In the genomic region with DNA sequence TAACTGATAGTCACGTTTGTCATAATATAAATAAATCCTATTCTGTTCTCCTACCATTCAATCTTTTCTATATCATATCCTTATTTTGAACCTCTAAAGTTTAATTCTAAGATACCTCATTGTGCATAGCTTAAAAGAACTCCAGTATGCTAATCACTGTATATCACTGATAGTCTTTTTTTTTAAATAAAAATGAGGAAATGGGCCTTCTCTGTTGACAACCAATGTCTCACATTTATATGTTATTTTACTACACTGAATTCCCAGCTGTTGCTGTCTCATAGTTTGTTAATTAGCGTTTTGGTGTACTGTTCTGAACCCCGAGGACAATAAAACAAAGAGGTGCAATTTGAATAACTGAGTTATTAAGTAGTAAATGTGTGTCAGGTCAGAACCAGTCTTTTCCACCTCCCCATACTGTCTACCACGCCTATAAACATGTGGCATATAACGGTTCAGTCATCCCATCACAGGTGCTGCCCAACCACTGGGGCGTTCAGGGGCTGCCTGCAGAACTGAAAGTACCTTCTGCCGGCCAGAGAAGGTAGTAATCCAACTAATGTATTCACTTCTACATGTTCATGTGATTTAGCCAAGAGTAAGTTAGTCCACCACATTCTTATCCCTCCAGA, we compare ENCODE assay signal across 11 cellular contexts. TPM values are rescaled to one million over a fixed set of nuclear protein-coding genes. Genes with fewer than 3 reads are reported as not detected.
DNase-seq lines count a peak whose midpoint lies in the region; ATAC-seq and TF ChIP-seq lines count a peak whose summit lies in the region.
"Had no signal": no experiment of that assay in that cellular context is flagged by ENCODE, and none has a peak within 500 bp of the region (broad histone marks: within the 10 kb centered on the region; RNA-seq: fewer than 3 reads in every experiment).

No MANE protein-coding gene starts in this region.

- peak overlapping the region; percentile 51 for H3K27ac Mint-ChIP-seq in activated CD8-positive, alpha-beta T cell treated with anti-CD3 and anti-CD28 coated beads for 36 hours

- peaks cover 63% of the 10 kb centered on the region for H3K4me1 Mint-ChIP-seq in activated CD8-positive, alpha-beta T cell treated with anti-CD3 and anti-CD28 coated beads for 36 hours (ENCODE audit: low read depth)

- DNase-seq in activated CD8-positive, alpha-beta T cell treated with anti-CD3 and anti-CD28 coated beads for 36 hours = peak; percentile 42
- no peak for DNase-seq in NCI-H128 (lab: John Stamatoyannopoulos, UW; ENCODE audit: unreplicated experiment)
- DNase-seq in tibial artery = no peak
- no peak for DNase-seq in A673 (ENCODE audit: low spot score)
- no peak for DNase-seq in HCEC 1CT
- DNase-seq: NCI-H345, nucleus accumbens had no signal

- POLR2A ChIA-PET in activated CD8-positive, alpha-beta T cell treated with anti-CD3 and anti-CD28 coated beads for 36 hours (lab: Charles Lee) = no interaction called here
- POLR2A ChIA-PET in A673 (lab: Charles Lee; ENCODE audit: low non-redundant PET) = no interaction called here

- intact Hi-C loops in activated CD8-positive, alpha-beta T cell treated with anti-CD3 and anti-CD28 coated beads for 36 hours (cut with micrococcal nuclease) = no loop called here
- intact Hi-C loops in tibial artery (cut with DNase I; ENCODE audit: low total_unique reads) = no loop called here
- intact Hi-C loops in A673 (cut with micrococcal nuclease; ENCODE audit: unreplicated experiment) = no loop called here

- BruUV-seq in A673 (replicated peaks; lab: Mats Ljungman, UMichigan) = no TSS peak

- peaks cover 9 to 57% (median 32%) of the 10 kb centered on the region in 3 donors for H3K36me3 ChIP-seq in tibial artery
- H3K36me3 ChIP-seq in A673 (ENCODE audit: insufficient read depth, low read length, poor library complexity, severe bottlenecking) = peaks cover 11% of the 10 kb centered on the region

- H3K27me3 ChIP-seq in tibial artery (no peaks in the 10 kb centered on the region), A673 (replicated peaks; ENCODE audit: insufficient read depth, low read depth, low read length, poor library complexity) (no peaks in the 10 kb centered on the region)

- H3K36me3 Mint-ChIP-seq in activated CD8-positive, alpha-beta T cell treated with anti-CD3 and anti-CD28 coated beads for 36 hours (ENCODE audit: low read depth) = peaks cover 71% of the 10 kb centered on the region

- CTCF ChIA-PET in activated CD8-positive, alpha-beta T cell treated with anti-CD3 and anti-CD28 coated beads for 36 hours (lab: Charles Lee) = no interaction called here
- CTCF ChIA-PET in A673 (lab: Charles Lee) = no interaction called here

- no peak overlapping the region for H3K4me3 Mint-ChIP-seq in activated CD8-positive, alpha-beta T cell treated with anti-CD3 and anti-CD28 coated beads for 36 hours

- H3K9me3 Mint-ChIP-seq in activated CD8-positive, alpha-beta T cell treated with anti-CD3 and anti-CD28 coated beads for 36 hours = peaks cover 10% of the 10 kb centered on the region

- H3K4me3 ChIP-seq in tibial artery (no peak overlapping the region), A673 (ENCODE audit: low read depth, low read length, poor library complexity, severe bottlenecking) (no peak overlapping the region)

- H3K9me3 ChIP-seq in tibial artery (no peaks in the 10 kb centered on the region), A673 (ENCODE audit: low read depth, low read length, poor library complexity, severe bottlenecking) (no peaks in the 10 kb centered on the region)

- H3K27ac ChIP-seq in tibial artery (no peak overlapping the region), A673 (ENCODE audit: low read depth, low read length, poor library complexity, severe bottlenecking) (no peak overlapping the region)
- H3K27ac ChIP-seq: VCaP had no signal

- ATAC-seq in GM19455 (IDR thresholded peaks at IDR 0.05; ENCODE audit: unreplicated experiment) = peak; percentile 89
- ATAC-seq in HG03064 (IDR thresholded peaks at IDR 0.05; ENCODE audit: low read depth, unreplicated experiment) = peak; percentile 93
- peak; percentile 57 for ATAC-seq in activated CD8-positive, alpha-beta T cell treated with anti-CD3 and anti-CD28 coated beads for 36 hours

- peaks cover 0 to 6% (median 0%) of the 10 kb centered on the region in 4 donors for H3K4me1 ChIP-seq in tibial artery
- no peaks in the 10 kb centered on the region for H3K4me1 ChIP-seq in A673 (ENCODE audit: insufficient read depth, low read length, poor library complexity, severe bottlenecking)

- peak; percentile 10 for TF ChIP-seq CTCF in GM12873 (IDR thresholded peaks at IDR 0.05; ENCODE audit: insufficient read depth, low read depth, low read length, missing control alignments)
- TF ChIP-seq CTCF in activated CD8-positive, alpha-beta T cell treated with anti-CD3 and anti-CD28 coated beads for 36 hours (IDR thresholded peaks at IDR 0.05) = no peak
- no peak for TF ChIP-seq CTCF in tibial artery (IDR thresholded peaks at IDR 0.05)
- TF ChIP-seq CTCF in A673 (conservative IDR thresholded peaks at IDR 0.05; ENCODE audit: low read depth, low read length) = no peak

- H3K27me3 Mint-ChIP-seq in activated CD8-positive, alpha-beta T cell treated with anti-CD3 and anti-CD28 coated beads for 36 hours = no peaks in the 10 kb centered on the region

RNA-seq across cellular contexts. Expression of gene CBLB, which starts 14.9 kb away (rescaled TPM):
- total RNA-seq in activated CD8-positive, alpha-beta T cell treated with anti-CD3 and anti-CD28 coated beads for 36 hours = 100 to 1,000 TPM; 104 to 113 TPM
- 23.3 and 27.9 TPM in 2 replicates for total RNA-seq in A673 (2021)
